In genomic region chr15:52318729-52319500, GRCh38 we compare ENCODE assay signal across 1 cellular context.
TF ChIP-seq lines count a peak whose summit lies in the region.

No MANE protein-coding gene starts in this region.

TF ChIP-seq in WTC11, 78 proteins besides CTCF, POLR2A, EP300 and RAD21 (continued from another document):
- TF ChIP-seq, protein P1, sequence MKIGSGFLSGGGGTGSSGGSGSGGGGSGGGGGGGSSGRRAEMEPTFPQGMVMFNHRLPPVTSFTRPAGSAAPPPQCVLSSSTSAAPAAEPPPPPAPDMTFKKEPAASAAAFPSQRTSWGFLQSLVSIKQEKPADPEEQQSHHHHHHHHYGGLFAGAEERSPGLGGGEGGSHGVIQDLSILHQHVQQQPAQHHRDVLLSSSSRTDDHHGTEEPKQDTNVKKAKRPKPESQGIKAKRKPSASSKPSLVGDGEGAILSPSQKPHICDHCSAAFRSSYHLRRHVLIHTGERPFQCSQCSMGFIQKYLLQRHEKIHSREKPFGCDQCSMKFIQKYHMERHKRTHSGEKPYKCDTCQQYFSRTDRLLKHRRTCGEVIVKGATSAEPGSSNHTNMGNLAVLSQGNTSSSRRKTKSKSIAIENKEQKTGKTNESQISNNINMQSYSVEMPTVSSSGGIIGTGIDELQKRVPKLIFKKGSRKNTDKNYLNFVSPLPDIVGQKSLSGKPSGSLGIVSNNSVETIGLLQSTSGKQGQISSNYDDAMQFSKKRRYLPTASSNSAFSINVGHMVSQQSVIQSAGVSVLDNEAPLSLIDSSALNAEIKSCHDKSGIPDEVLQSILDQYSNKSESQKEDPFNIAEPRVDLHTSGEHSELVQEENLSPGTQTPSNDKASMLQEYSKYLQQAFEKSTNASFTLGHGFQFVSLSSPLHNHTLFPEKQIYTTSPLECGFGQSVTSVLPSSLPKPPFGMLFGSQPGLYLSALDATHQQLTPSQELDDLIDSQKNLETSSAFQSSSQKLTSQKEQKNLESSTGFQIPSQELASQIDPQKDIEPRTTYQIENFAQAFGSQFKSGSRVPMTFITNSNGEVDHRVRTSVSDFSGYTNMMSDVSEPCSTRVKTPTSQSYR (CRISPR knock-in tag; IDR thresholded peaks at IDR 0.05), result no peak
